In genomic region chr16:87507351-87508069, GRCh38 we compare ENCODE assay signal across 15 cellular contexts. TPM values are rescaled to one million over a fixed set of nuclear protein-coding genes. Genes with fewer than 3 reads are reported as not detected.
DNase-seq lines count a peak whose midpoint lies in the region; ATAC-seq and TF ChIP-seq lines count a peak whose summit lies in the region.
"Had no signal": no experiment of that assay in that cellular context is flagged by ENCODE, and none has a peak within 500 bp of the region (broad histone marks: within the 10 kb centered on the region; RNA-seq: fewer than 3 reads in every experiment).

No MANE protein-coding gene starts in this region.

- no peaks in the 10 kb centered on the region for H3K36me3 Mint-ChIP-seq in Caco-2 (ENCODE audit: insufficient read depth, unreplicated experiment)
- H3K36me3 Mint-ChIP-seq: natural killer cell; stimulated activated effector memory CD8-positive, alpha-beta T cell treated with anti-CD3 and anti-CD28 coated beads, Interleukin-12 subunit alpha, Interleukin-12 subunit beta, amount 100 ng/mL, for 72 hours had no signal

- ATAC-seq in lower lobe of right lung: peak; percentile 41 to 57
- peak; percentile 68 for ATAC-seq in upper lobe of right lung
- ATAC-seq in HG03457 (IDR thresholded peaks at IDR 0.05; ENCODE audit: unreplicated experiment): no peak
- ATAC-seq: stimulated activated effector memory CD8-positive, alpha-beta T cell treated with anti-CD3 and anti-CD28 coated beads, Interleukin-12 subunit alpha, Interleukin-12 subunit beta, amount 100 ng/mL, for 72 hours had no signal

- POLR2A ChIA-PET in Caco-2 (lab: Charles Lee): no interaction called here

- H3K4me1 Mint-ChIP-seq in Caco-2 (ENCODE audit: low read depth, unreplicated experiment): no peaks in the 10 kb centered on the region

- TF ChIP-seq CTCF in fibroblast of pulmonary artery (IDR thresholded peaks at IDR 0.05; ENCODE audit: low read length, missing control alignments) (no peak), lower lobe of right lung (IDR thresholded peaks at IDR 0.05) (no peak), upper lobe of right lung (IDR thresholded peaks at IDR 0.05) (no peak), Caco-2 (IDR thresholded peaks at IDR 0.05; ENCODE audit: insufficient read depth in 1 of 2, low read depth in 1 of 2, low read length in 1 of 2, severe bottlenecking in 1 of 2, unreplicated experiment in 1 of 2) (no peak)

- H3K27ac ChIP-seq in lower lobe of right lung (no peak overlapping the region), upper lobe of right lung (no peak overlapping the region)
- H3K27ac ChIP-seq: body of pancreas, VCaP had no signal

- H3K9me3 ChIP-seq in lower lobe of right lung: no peaks in the 10 kb centered on the region
- no peaks in the 10 kb centered on the region for H3K9me3 ChIP-seq in upper lobe of right lung
- H3K9me3 ChIP-seq in Caco-2: no peaks in the 10 kb centered on the region; the same call in 1 of the 2 replicates
- H3K9me3 ChIP-seq: body of pancreas had no signal

- H3K4me3 ChIP-seq in fibroblast of pulmonary artery (replicated peaks; ENCODE audit: low read depth, low read length) (no peak overlapping the region), lower lobe of right lung (peak overlapping the region; percentile 27), upper lobe of right lung (peak overlapping the region; percentile 34), Caco-2 (ENCODE audit: low read depth, low read length) (no peak overlapping the region)
- H3K4me3 ChIP-seq: body of pancreas had no signal

- no TSS peak for BruUV-seq in Caco-2 (replicated peaks; lab: Mats Ljungman, UMichigan)

- H3K4me3 Mint-ChIP-seq in Caco-2 (ENCODE audit: unreplicated experiment): no peak overlapping the region
- H3K4me3 Mint-ChIP-seq: natural killer cell; stimulated activated effector memory CD8-positive, alpha-beta T cell treated with anti-CD3 and anti-CD28 coated beads, Interleukin-12 subunit alpha, Interleukin-12 subunit beta, amount 100 ng/mL, for 72 hours had no signal

- CTCF ChIA-PET in Caco-2 (lab: Charles Lee): interaction anchor here (0.5 kb wide), 1 partner anchor 15 kb away, joined by 4 read pairs; no protein-coding TSS in a partner anchor

- no peaks in the 10 kb centered on the region for H3K27me3 ChIP-seq in lower lobe of right lung (ENCODE audit: low read depth)
- no peaks in the 10 kb centered on the region for H3K27me3 ChIP-seq in upper lobe of right lung
- H3K27me3 ChIP-seq in Caco-2 (replicated peaks; ENCODE audit: control insufficient read depth, insufficient read depth, low read length): no peaks in the 10 kb centered on the region
- H3K27me3 ChIP-seq: body of pancreas had no signal

- intact Hi-C loops in lower lobe of right lung (cut with DNase I): no loop called here
- intact Hi-C loops in upper lobe of right lung (cut with DNase I): no loop called here
- intact Hi-C loops in Caco-2 (cut with micrococcal nuclease; ENCODE audit: unreplicated experiment): no loop called here

- peaks cover 7% of the 10 kb centered on the region for H3K9me3 Mint-ChIP-seq in Caco-2 (ENCODE audit: unreplicated experiment)
- H3K9me3 Mint-ChIP-seq: natural killer cell; stimulated activated effector memory CD8-positive, alpha-beta T cell treated with anti-CD3 and anti-CD28 coated beads, Interleukin-12 subunit alpha, Interleukin-12 subunit beta, amount 100 ng/mL, for 72 hours had no signal

- DNase-seq in NOMO-1 treated with DMSO at 0.1 percent for 48 hours (lab: John Stamatoyannopoulos, UW; ENCODE audit: unreplicated experiment) (peak; percentile 21), NOMO-1 treated with dmso at 0.1 percent for 144 hours (lab: John Stamatoyannopoulos, UW; ENCODE audit: unreplicated experiment) (no peak), fibroblast of pulmonary artery (ENCODE audit: low read depth) (peak; percentile 21), lower lobe of right lung (no peak), upper lobe of right lung (peak; percentile 59), DMS53 (lab: John Stamatoyannopoulos, UW) (no peak), Caco-2 (no peak)
- DNase-seq: activated naive CD4-positive, alpha-beta T cell; effector CD8-positive, alpha-beta T cell; natural killer cell; NCI-H226 had no signal

- no peaks in the 10 kb centered on the region for H3K27me3 Mint-ChIP-seq in Caco-2 (ENCODE audit: insufficient read depth, unreplicated experiment)

- no peak overlapping the region for H3K27ac Mint-ChIP-seq in Caco-2 (ENCODE audit: unreplicated experiment)
- H3K27ac Mint-ChIP-seq: natural killer cell; stimulated activated effector memory CD8-positive, alpha-beta T cell treated with anti-CD3 and anti-CD28 coated beads, Interleukin-12 subunit alpha, Interleukin-12 subunit beta, amount 100 ng/mL, for 72 hours had no signal

- H3K36me3 ChIP-seq in lower lobe of right lung (no peaks in the 10 kb centered on the region), upper lobe of right lung (no peaks in the 10 kb centered on the region), Caco-2 (ENCODE audit: control insufficient read depth, insufficient read depth, low read length) (no peaks in the 10 kb centered on the region)

- peaks cover 16% of the 10 kb centered on the region for H3K4me1 ChIP-seq in lower lobe of right lung
- H3K4me1 ChIP-seq in upper lobe of right lung: peaks cover 10% of the 10 kb centered on the region
- peaks cover 8% of the 10 kb centered on the region; the same call in 1 of the 2 replicates for H3K4me1 ChIP-seq in Caco-2

RNA-seq across cellular contexts. Expression of gene ZCCHC14, which starts 14.7 kb away (rescaled TPM):
- 23.9 TPM for total RNA-seq in lower lobe of right lung
- 27.2 TPM for total RNA-seq in upper lobe of right lung
- total RNA-seq in Caco-2 (2022): 33.1 and 34.0 TPM in 2 replicates

Comparison
In these comparisons a context has a peak if more than half of its experiments do, and no peak if none do; other contexts are left out.
1. DNase-seq: peak in NOMO-1 treated with DMSO at 0.1 percent for 48 hours (single experiment), fibroblast of pulmonary artery (single experiment) and upper lobe of right lung (single experiment); none in NOMO-1 treated with dmso at 0.1 percent for 144 hours (single experiment), lower lobe of right lung (single experiment), DMS53 (single experiment) and Caco-2 (0 of 2).
2. H3K4me3 ChIP-seq: peak in lower lobe of right lung (single experiment) and upper lobe of right lung (single experiment); none in fibroblast of pulmonary artery (single experiment) and Caco-2 (single experiment).